Comparison of ENCODE assay signal across 9 cellular contexts in the genomic region with DNA sequence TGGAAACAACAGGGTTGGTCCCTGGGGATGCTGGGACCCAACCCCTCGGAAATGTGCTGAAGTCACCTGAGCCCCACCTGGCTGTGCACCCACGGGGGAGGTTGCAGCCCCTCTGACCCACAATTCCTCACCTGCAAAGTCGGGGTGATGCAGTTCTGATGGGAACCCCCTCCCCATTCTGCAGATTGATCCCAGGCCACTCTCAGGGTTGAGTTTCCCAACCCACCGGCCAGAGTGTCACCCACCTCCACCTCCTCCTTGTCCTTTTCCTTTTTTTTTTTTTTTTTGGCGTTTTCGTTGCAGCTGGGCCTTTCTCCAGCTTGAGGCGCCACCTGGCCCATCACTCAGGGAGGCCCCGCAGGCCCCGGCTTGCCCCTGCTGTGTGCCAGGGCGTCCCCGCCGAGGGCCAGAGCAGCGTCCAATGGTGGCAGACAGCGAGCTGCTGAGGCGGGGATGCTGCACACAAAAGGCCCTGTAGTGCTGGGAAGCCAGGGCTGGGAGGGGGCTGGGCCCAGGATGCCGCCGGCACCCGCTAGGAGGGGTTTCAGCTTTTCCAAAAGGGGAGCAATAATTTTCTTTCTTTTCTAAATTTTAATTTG. TPM values are rescaled to one million over a fixed set of nuclear protein-coding genes. Genes with fewer than 3 reads are reported as not detected.
DNase-seq lines count a peak whose midpoint lies in the region; ATAC-seq and TF ChIP-seq lines count a peak whose summit lies in the region.
"Had no signal": no experiment of that assay in that cellular context is flagged by ENCODE, and none has a peak within 500 bp of the region (broad histone marks: within the 10 kb centered on the region; RNA-seq: fewer than 3 reads in every experiment).

No MANE protein-coding gene starts in this region.

- peaks cover 9 to 30% (median 22%) of the 10 kb centered on the region in 7 donors for H3K4me1 Mint-ChIP-seq in naive thymus-derived CD4-positive, alpha-beta T cell

- H3K36me3 Mint-ChIP-seq in naive thymus-derived CD4-positive, alpha-beta T cell, result peaks cover 0 to 5% (median 0%) of the 10 kb centered on the region in 5 donors

- no peak overlapping the region for H3K27ac Mint-ChIP-seq in naive thymus-derived CD4-positive, alpha-beta T cell
- H3K27ac Mint-ChIP-seq: activated T-cell treated with anti-CD3 and anti-CD28 coated beads, Interleukin-2, amount 50 U/mL, for 24 hours had no signal

- no peak for DNase-seq in heart right ventricle
- DNase-seq in left cardiac atrium, result no peak
- peak in 55 of 58 donors; percentile 20 to 89 (median 69) for DNase-seq in anterior cingulate cortex (lab: John Stamatoyannopoulos, UW)
- peak; percentile 90 for DNase-seq in medulla oblongata (ENCODE audit: extremely low spot score)
- DNase-seq in upper lobe of right lung, result no peak
- no peak for DNase-seq in SIG-M5 treated with dmso at 0.1 percent for 504 hours (lab: John Stamatoyannopoulos, UW; ENCODE audit: unreplicated experiment)
- DNase-seq in naive thymus-derived CD4-positive, alpha-beta T cell, result no peak
- DNase-seq: activated T-cell treated with anti-CD3 and anti-CD28 coated beads, Interleukin-2, amount 50 U/mL, for 24 hours had no signal

- H3K36me3 ChIP-seq in heart right ventricle (peaks cover 0 to 21% (median 0%) of the 10 kb centered on the region in 9 donors), upper lobe of right lung (peaks cover 5% of the 10 kb centered on the region)
- H3K36me3 ChIP-seq in naive thymus-derived CD4-positive, alpha-beta T cell (ENCODE audit: control insufficient read depth in 2 of 3, insufficient read depth in 3 of 3, low read length in 3 of 3), result peaks cover 0 to 22% (median 0%) of the 10 kb centered on the region in 3 experiments

- no peak overlapping the region for H3K4me3 Mint-ChIP-seq in naive thymus-derived CD4-positive, alpha-beta T cell
- H3K4me3 Mint-ChIP-seq: activated T-cell treated with anti-CD3 and anti-CD28 coated beads, Interleukin-2, amount 50 U/mL, for 24 hours had no signal

- WGBS in heart right ventricle, 2 donors, result 36 to 41% methylated on average over 18 of the region's 18 CpGs

- H3K9me3 Mint-ChIP-seq in naive thymus-derived CD4-positive, alpha-beta T cell, result peaks cover 0 to 2% (median 0%) of the 10 kb centered on the region in 11 donors
- H3K9me3 Mint-ChIP-seq: activated T-cell treated with anti-CD3 and anti-CD28 coated beads, Interleukin-2, amount 50 U/mL, for 24 hours had no signal

- no peaks in the 10 kb centered on the region for H3K27me3 Mint-ChIP-seq in naive thymus-derived CD4-positive, alpha-beta T cell
- H3K27me3 Mint-ChIP-seq: activated T-cell treated with anti-CD3 and anti-CD28 coated beads, Interleukin-2, amount 50 U/mL, for 24 hours had no signal

- POLR2A ChIA-PET in naive thymus-derived CD4-positive, alpha-beta T cell (lab: Charles Lee), result interaction anchor here (0.7 kb wide), 1 partner anchor 35 kb away, joined by 3 read pairs; the partner anchor contains the start of gene MPV17L2

- intact Hi-C loops in heart right ventricle (cut with DNase I), result loop anchor here in 2 of 10 donors (5.0 kb wide), 2 partner anchors 35 to 40 kb away; no protein-coding TSS in a partner anchor
- intact Hi-C loops in left cardiac atrium (cut with DNase I), result no loop called here
- intact Hi-C loops in upper lobe of right lung (cut with DNase I), result no loop called here
- intact Hi-C loops in naive thymus-derived CD4-positive, alpha-beta T cell (cut with micrococcal nuclease), result loop anchor here in 1 of 2 donors (10.0 kb wide), 1 partner anchor 223 kb away; the partner anchor contains the start of gene CCDC124

- no peaks in the 10 kb centered on the region for H3K27me3 ChIP-seq in heart right ventricle
- H3K27me3 ChIP-seq in upper lobe of right lung, result no peaks in the 10 kb centered on the region
- H3K27me3 ChIP-seq in naive thymus-derived CD4-positive, alpha-beta T cell (ENCODE audit: control insufficient read depth in 2 of 2, insufficient read depth in 2 of 2, low read length in 2 of 2), result no peaks in the 10 kb centered on the region

- CTCF ChIA-PET in naive thymus-derived CD4-positive, alpha-beta T cell (lab: Charles Lee), result interaction anchor here (0.6 to 1.5 kb wide), 4 partner anchors 38 to 96 kb away, joined by 3 to 5 read pairs (median 4); no protein-coding TSS in a partner anchor

- TF ChIP-seq CTCF in heart right ventricle (IDR thresholded peaks at IDR 0.05), result no peak
- TF ChIP-seq CTCF in upper lobe of right lung (IDR thresholded peaks at IDR 0.05), result no peak

- H3K4me1 ChIP-seq in heart right ventricle (peaks cover 27 to 65% (median 49%) of the 10 kb centered on the region in 9 donors), upper lobe of right lung (peaks cover 46% of the 10 kb centered on the region)
- peaks cover 10 to 22% of the 10 kb centered on the region in 2 donors for H3K4me1 ChIP-seq in naive thymus-derived CD4-positive, alpha-beta T cell (ENCODE audit: control insufficient read depth in 2 of 2, insufficient read depth in 2 of 2, low read length in 2 of 2)

- H3K27ac ChIP-seq in heart right ventricle, result peak overlapping the region in 9 of 10 donors; percentile 56 to 90 (median 81)
- H3K27ac ChIP-seq in upper lobe of right lung, result peak overlapping the region; percentile 65
- H3K27ac ChIP-seq in naive thymus-derived CD4-positive, alpha-beta T cell (ENCODE audit: low read depth, low read length), result no peak overlapping the region

- no peaks in the 10 kb centered on the region for H3K9me3 ChIP-seq in heart right ventricle
- no peaks in the 10 kb centered on the region for H3K9me3 ChIP-seq in upper lobe of right lung
- H3K9me3 ChIP-seq in naive thymus-derived CD4-positive, alpha-beta T cell (ENCODE audit: control insufficient read depth in 2 of 3, low read length in 3 of 3), result no peaks in the 10 kb centered on the region

- ATAC-seq in heart right ventricle (no peak), left cardiac atrium (no peak), upper lobe of right lung (no peak), HG02970 (IDR thresholded peaks at IDR 0.05; ENCODE audit: low FRiP score, unreplicated experiment) (no peak)
- no peak for ATAC-seq in naive thymus-derived CD4-positive, alpha-beta T cell

- H3K4me3 ChIP-seq in heart right ventricle, result peak overlapping the region in 1 of 10 donors; percentile 4
- H3K4me3 ChIP-seq in upper lobe of right lung, result no peak overlapping the region
- no peak overlapping the region for H3K4me3 ChIP-seq in naive thymus-derived CD4-positive, alpha-beta T cell (ENCODE audit: low read length)

RNA-seq across cellular contexts. Expression of gene PIK3R2, which starts 4.6 kb away (rescaled TPM):
- total RNA-seq in heart right ventricle (10 to 100 TPM; 15.7 to 29.1 (median 22.3) TPM), left cardiac atrium (10 to 100 TPM; 22.1 to 24.5 TPM), upper lobe of right lung (24.2 TPM)
- 1 to 10 TPM; 2.3 to 6.7 TPM for polyA plus RNA-seq in heart right ventricle
- 10 to 100 TPM; 12.3 to 24.6 (median 16.4) TPM for total RNA-seq in naive thymus-derived CD4-positive, alpha-beta T cell
- polyA plus RNA-seq in naive thymus-derived CD4-positive, alpha-beta T cell, result 1 to 10 TPM; 2.2 to 5.1 TPM

RNA-seq across cellular contexts. Expression of gene IFI30, which starts 16.0 kb away (rescaled TPM):
- 100 to 1,000 TPM in 1 of 10 donors, 10 to 100 TPM in 7, 1 to 10 TPM in 2; 6.5 to 241 (median 11.9) TPM for total RNA-seq in heart right ventricle
- 10 to 100 TPM in 1 of 2 donors, 1 to 10 TPM in 1; 9.7 to 31.2 TPM for polyA plus RNA-seq in heart right ventricle
- 10 to 100 TPM; 43.7 to 68.9 TPM for total RNA-seq in left cardiac atrium
- 554 TPM for total RNA-seq in upper lobe of right lung
- 100 to 1,000 TPM in 2 of 5 experiments, 10 to 100 TPM in 3; 51.3 to 514 (median 59.5) TPM for total RNA-seq in naive thymus-derived CD4-positive, alpha-beta T cell
- 1 to 10 TPM; 6.7 to 7.6 TPM for polyA plus RNA-seq in naive thymus-derived CD4-positive, alpha-beta T cell

RNA-seq across cellular contexts. Expression of gene MPV17L2, which starts 35.5 kb away (rescaled TPM):
- 10 to 100 TPM; 10.6 to 16.5 (median 14.5) TPM for total RNA-seq in heart right ventricle
- polyA plus RNA-seq in heart right ventricle, result 10 to 100 TPM; 23.0 to 61.9 TPM
- 10 to 100 TPM in 1 of 2 donors, 1 to 10 TPM in 1; 8.7 to 13.4 TPM for total RNA-seq in left cardiac atrium
- 8.2 TPM for total RNA-seq in upper lobe of right lung
- total RNA-seq in naive thymus-derived CD4-positive, alpha-beta T cell, result 1 to 10 TPM; 4.8 to 9.4 (median 6.7) TPM
- 10 to 100 TPM in 1 of 2 donors, 1 to 10 TPM in 1; 7.0 to 15.5 TPM for polyA plus RNA-seq in naive thymus-derived CD4-positive, alpha-beta T cell

RNA-seq across cellular contexts. Expression of gene RAB3A, which starts 46.3 kb away (rescaled TPM):
- 10 to 100 TPM; 24.1 to 36.3 (median 31.4) TPM for total RNA-seq in heart right ventricle
- 10 to 100 TPM in 1 of 2 donors, 1 to 10 TPM in 1; 7.8 to 16.7 TPM for polyA plus RNA-seq in heart right ventricle
- 10 to 100 TPM; 23.8 to 29.2 TPM for total RNA-seq in left cardiac atrium
- 1.9 TPM for total RNA-seq in upper lobe of right lung
- total RNA-seq in naive thymus-derived CD4-positive, alpha-beta T cell, result 10 to 100 TPM in 2 of 5 experiments, 1 to 10 TPM in 3; 5.7 to 16.7 (median 8.8) TPM
- polyA plus RNA-seq in naive thymus-derived CD4-positive, alpha-beta T cell, result 1 to 10 TPM; 1.9 to 3.3 TPM

RNA-seq across cellular contexts. Expression of gene MAST3, which starts 60.0 kb away (rescaled TPM):
- total RNA-seq in heart right ventricle (1 to 10 TPM; 2.8 to 6.4 (median 4.6) TPM), left cardiac atrium (1 to 10 TPM; 5.5 to 7.9 TPM), upper lobe of right lung (23.1 TPM)
- polyA plus RNA-seq in heart right ventricle, result 1 to 10 TPM; 1.5 to 2.6 TPM
- 10 to 100 TPM; 36.0 to 58.7 (median 50.6) TPM for total RNA-seq in naive thymus-derived CD4-positive, alpha-beta T cell
- polyA plus RNA-seq in naive thymus-derived CD4-positive, alpha-beta T cell, result 10 to 100 TPM; 10.2 to 20.3 TPM

Comparison
In these comparisons a context has a peak if more than half of its experiments do, and no peak if none do; other contexts are left out.
1. DNase-seq: peak in anterior cingulate cortex (55 of 58) and medulla oblongata (single experiment); none in heart right ventricle (0 of 2), left cardiac atrium (single experiment), upper lobe of right lung (single experiment), SIG-M5 treated with dmso at 0.1 percent for 504 hours (single experiment) and naive thymus-derived CD4-positive, alpha-beta T cell (0 of 9).